In genomic region chr17:30495586-30495985, GRCh38 we compare ENCODE assay signal across 25 cellular contexts. TPM values are rescaled to one million over a fixed set of nuclear protein-coding genes. Genes with fewer than 3 reads are reported as not detected.
DNase-seq lines count a peak whose midpoint lies in the region; FAIRE-seq and TF ChIP-seq lines count a peak whose summit lies in the region.
"Had no signal": no experiment of that assay in that cellular context is flagged by ENCODE, and none has a peak within 500 bp of the region (broad histone marks: within the 10 kb centered on the region; RNA-seq: fewer than 3 reads in every experiment).

No MANE protein-coding gene starts in this region.

- H3K27ac ChIP-seq in GM23248 (no peak overlapping the region), astrocyte (ENCODE audit: low read depth, low read length) (no peak overlapping the region)
- H3K27ac ChIP-seq: BLaER1 treated with 17β-estradiol and CSF1 and Interleukin-3, amounts not matched to agents 10 nM and 100 nM; skin epidermis; transverse colon had no signal

- H3K9ac ChIP-seq in GM23248, result no peak overlapping the region
- no peak overlapping the region for H3K9ac ChIP-seq in astrocyte (ENCODE audit: low read length)
- H3K9ac ChIP-seq: BLaER1 treated with 17β-estradiol and CSF1 and Interleukin-3, amounts not matched to agents 10 nM and 100 nM; SK-N-SH had no signal

- H3K4me3 Mint-ChIP-seq in activated T-cell treated with anti-CD3 and anti-CD28 coated beads, Interleukin-2, amount 50 U/mL, for 24 hours, result no peak overlapping the region
- H3K4me3 Mint-ChIP-seq in astrocyte (ENCODE audit: unreplicated experiment) (no peak overlapping the region), osteocyte (ENCODE audit: unreplicated experiment) (no peak overlapping the region)
- H3K4me3 Mint-ChIP-seq: activated CD4-positive, alpha-beta memory T cell treated with anti-CD3 and anti-CD28 coated beads, Interleukin-2, amount 10 ng/mL, durations not matched to agents 7 days and 5 days; IgD-negative memory B cell; nephron; T-helper 1 cell treated with Interleukin-12 subunit alpha and Interleukin-12 subunit beta and Interleukin-4 antibody, amounts not matched to agents 30 μg/mL and 1 μg/mL, for 36 hours had no signal

- H3K4me1 Mint-ChIP-seq in activated T-cell treated with anti-CD3 and anti-CD28 coated beads, Interleukin-2, amount 50 U/mL, for 24 hours (ENCODE audit: low read depth), result peaks cover 20% of the 10 kb centered on the region
- H3K4me1 Mint-ChIP-seq in astrocyte (ENCODE audit: low read depth, unreplicated experiment) (no peaks in the 10 kb centered on the region), osteocyte (ENCODE audit: unreplicated experiment) (no peaks in the 10 kb centered on the region)
- H3K4me1 Mint-ChIP-seq: nephron had no signal

- TF ChIP-seq CTCF in astrocyte (IDR thresholded peaks at IDR 0.05; ENCODE audit: insufficient read depth, low read depth, low read length) (no peak), osteocyte (IDR thresholded peaks at IDR 0.05) (no peak)

- H2AFZ ChIP-seq in GM23248, result no peak overlapping the region
- no peak overlapping the region for H2AFZ ChIP-seq in astrocyte (ENCODE audit: low read depth, low read length)

- H3K36me3 Mint-ChIP-seq in activated T-cell treated with anti-CD3 and anti-CD28 coated beads, Interleukin-2, amount 50 U/mL, for 24 hours (ENCODE audit: low read depth), result peaks cover 94% of the 10 kb centered on the region
- H3K36me3 Mint-ChIP-seq in astrocyte (ENCODE audit: low read depth, unreplicated experiment), result peaks cover 18% of the 10 kb centered on the region
- H3K36me3 Mint-ChIP-seq in osteocyte (ENCODE audit: unreplicated experiment), result peaks cover 57% of the 10 kb centered on the region

- no peak for DNase-seq in activated T-cell treated with anti-CD3 and anti-CD28 coated beads, Interleukin-2, amount 50 U/mL, for 24 hours
- DNase-seq in activated T-cell treated with anti-CD3 and anti-CD28 coated beads for 4 hours, result no peak
- peak; percentile 8 for DNase-seq in GM23248
- DNase-seq in astrocyte (ENCODE audit: low read depth), result no peak
- DNase-seq in osteocyte (ENCODE audit: extremely low spot score, unreplicated experiment), result no peak
- DNase-seq in activated effector memory CD4-positive, alpha-beta T cell treated with anti-CD3 and anti-CD28 coated beads, Interleukin-2, amount 50 U/mL, for 16 hours, result no peak
- DNase-seq in ecto neural progenitor cell (ENCODE audit: low spot score), result no peak
- DNase-seq: activated CD4-positive, alpha-beta memory T cell treated with anti-CD3 and anti-CD28 coated beads, Interleukin-2, amount 10 ng/mL, durations not matched to agents 7 days and 5 days; activated CD4-positive, alpha-beta T cell treated with anti-CD3 and anti-CD28 coated beads for 1 hour; activated CD8-positive, alpha-beta memory T cell treated with anti-CD3 and anti-CD28 coated beads, Interleukin-2, amount 50 U/mL, for 48 hours; activated gamma-delta T cell; cerebellar nuclear complex; HCEC 1CT; left ventricle myocardium superior; NCI-H1417 treated with DMSO at 0.1 percent for 48 hours; NCI-H526 treated with DMSO at 0.1 percent for 48 hours; SK-N-SH; transverse colon had no signal

- FAIRE-seq in astrocyte (lab: Jason Lieb, UNC), result peak; percentile 5
- FAIRE-seq: GM12891, islet of Langerhans had no signal

- no peaks in the 10 kb centered on the region for H3K27me3 Mint-ChIP-seq in activated T-cell treated with anti-CD3 and anti-CD28 coated beads, Interleukin-2, amount 50 U/mL, for 24 hours
- H3K27me3 Mint-ChIP-seq in astrocyte (ENCODE audit: low read depth, unreplicated experiment) (no peaks in the 10 kb centered on the region), osteocyte (ENCODE audit: unreplicated experiment) (no peaks in the 10 kb centered on the region)
- H3K27me3 Mint-ChIP-seq: activated CD4-positive, alpha-beta memory T cell treated with anti-CD3 and anti-CD28 coated beads, Interleukin-2, amount 10 ng/mL, durations not matched to agents 7 days and 5 days; IgD-negative memory B cell had no signal

- in situ Hi-C loops in GM23248 (cut with MboI), result no loop called here

- H4K20me1 ChIP-seq in GM23248 (ENCODE audit: insufficient read depth) (no peaks in the 10 kb centered on the region), astrocyte (ENCODE audit: insufficient read depth, low read length) (peaks cover 25% of the 10 kb centered on the region)

- H3K36me3 ChIP-seq in GM23248 (ENCODE audit: low read depth) (peaks cover 58% of the 10 kb centered on the region), astrocyte (ENCODE audit: insufficient read depth, low read length) (peaks cover 60% of the 10 kb centered on the region)

- no peaks in the 10 kb centered on the region for H3K9me2 ChIP-seq in GM23248 (ENCODE audit: insufficient read depth)
- H3K9me2 ChIP-seq: SK-N-SH had no signal

- H3K4me3 ChIP-seq in GM23248, result no peak overlapping the region
- H3K4me3 ChIP-seq in astrocyte (ENCODE audit: insufficient read depth, low read depth, low read length), result no peak overlapping the region
- H3K4me3 ChIP-seq: BLaER1 treated with 17β-estradiol and CSF1 and Interleukin-3, amounts not matched to agents 10 nM and 100 nM; skin epidermis; transverse colon had no signal

- H3K4me2 ChIP-seq in GM23248 (ENCODE audit: unreplicated experiment) (no peak overlapping the region), astrocyte (ENCODE audit: low read length) (no peak overlapping the region)
- H3K4me2 ChIP-seq: BLaER1 treated with 17β-estradiol and CSF1 and Interleukin-3, amounts not matched to agents 10 nM and 100 nM; SK-N-SH had no signal

- no peaks in the 10 kb centered on the region for H3K9me3 ChIP-seq in GM23248 (ENCODE audit: low read depth)
- no peaks in the 10 kb centered on the region for H3K9me3 ChIP-seq in astrocyte (ENCODE audit: insufficient read depth, low read depth, low read length)
- H3K9me3 ChIP-seq: BLaER1 treated with 17β-estradiol and CSF1 and Interleukin-3, amounts not matched to agents 10 nM and 100 nM; SK-N-SH; transverse colon had no signal

- H3K9me3 Mint-ChIP-seq in activated T-cell treated with anti-CD3 and anti-CD28 coated beads, Interleukin-2, amount 50 U/mL, for 24 hours, result no peaks in the 10 kb centered on the region
- H3K9me3 Mint-ChIP-seq in astrocyte (ENCODE audit: unreplicated experiment) (no peaks in the 10 kb centered on the region), osteocyte (ENCODE audit: unreplicated experiment) (no peaks in the 10 kb centered on the region)
- H3K9me3 Mint-ChIP-seq: activated CD4-positive, alpha-beta memory T cell treated with anti-CD3 and anti-CD28 coated beads, Interleukin-2, amount 10 ng/mL, durations not matched to agents 7 days and 5 days; IgD-negative memory B cell; nephron; T-helper 1 cell treated with Interleukin-12 subunit alpha and Interleukin-12 subunit beta and Interleukin-4 antibody, amounts not matched to agents 30 μg/mL and 1 μg/mL, for 36 hours had no signal

- H3K79me2 ChIP-seq in GM23248 (ENCODE audit: insufficient read depth), result peaks cover 37% of the 10 kb centered on the region
- peaks cover 6% of the 10 kb centered on the region for H3K79me2 ChIP-seq in astrocyte (ENCODE audit: insufficient read depth, low read length)

- H3K27me3 ChIP-seq in GM23248 (replicated peaks; ENCODE audit: insufficient read depth) (no peaks in the 10 kb centered on the region), astrocyte (ENCODE audit: insufficient read depth, low read length) (no peaks in the 10 kb centered on the region)
- H3K27me3 ChIP-seq: BLaER1 treated with 17β-estradiol and CSF1 and Interleukin-3, amounts not matched to agents 10 nM and 100 nM; transverse colon had no signal

- H3K27ac Mint-ChIP-seq in activated T-cell treated with anti-CD3 and anti-CD28 coated beads, Interleukin-2, amount 50 U/mL, for 24 hours, result peak overlapping the region; percentile 34
- H3K27ac Mint-ChIP-seq in astrocyte (ENCODE audit: unreplicated experiment) (no peak overlapping the region), osteocyte (ENCODE audit: unreplicated experiment) (peak overlapping the region; percentile 23)
- H3K27ac Mint-ChIP-seq: activated CD4-positive, alpha-beta memory T cell treated with anti-CD3 and anti-CD28 coated beads, Interleukin-2, amount 10 ng/mL, durations not matched to agents 7 days and 5 days; nephron; T-helper 1 cell treated with Interleukin-12 subunit alpha and Interleukin-12 subunit beta and Interleukin-4 antibody, amounts not matched to agents 30 μg/mL and 1 μg/mL, for 36 hours had no signal

- H3K4me1 ChIP-seq in GM23248 (ENCODE audit: insufficient read depth) (no peaks in the 10 kb centered on the region), astrocyte (ENCODE audit: insufficient read depth, low read length) (no peaks in the 10 kb centered on the region)
- H3K4me1 ChIP-seq: BLaER1 treated with 17β-estradiol and CSF1 and Interleukin-3, amounts not matched to agents 10 nM and 100 nM; transverse colon had no signal

- no peaks in the 10 kb centered on the region for H3F3A ChIP-seq in GM23248 (ENCODE audit: insufficient read depth)

RNA-seq across cellular contexts. Expression of gene GOSR1, which starts 18.4 kb away (rescaled TPM):
- total RNA-seq in GM23248 (2014; rRNA removed; shearing (Covaris generic)), result 16.9 and 20.2 TPM in 2 replicates
- polyA plus RNA-seq in GM23248 (2016; fragmentation: Nextera tagmentation; extraction: Ambion mirVana), result 44.2 and 44.8 TPM in 2 replicates
- 48.0 and 49.3 TPM in 2 replicates for total RNA-seq in astrocyte
- total RNA-seq in osteocyte, result 47.3 and 55.0 TPM in 2 replicates
